ENCODE assay signal across 22 cellular contexts in the genomic region with DNA sequence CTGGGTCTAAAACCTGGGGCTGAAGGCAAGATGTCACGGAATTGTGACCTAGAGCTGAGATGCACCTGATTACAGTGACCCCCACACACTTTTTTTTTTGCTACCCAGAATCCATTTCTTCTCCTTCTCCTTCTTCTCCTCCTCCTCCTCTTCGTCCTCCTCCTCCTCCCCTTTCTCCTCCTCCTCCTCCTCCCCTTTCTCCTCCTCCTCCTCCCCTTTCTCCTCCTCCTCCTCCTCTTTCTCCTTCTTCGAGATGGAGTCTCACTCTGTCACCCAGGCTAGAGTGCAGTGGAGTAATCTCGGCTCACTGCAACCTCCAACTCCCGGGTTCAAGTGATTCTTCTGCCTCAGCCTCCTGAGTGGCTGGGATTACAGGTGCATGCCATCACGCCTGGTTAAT. TPM values are rescaled to one million over a fixed set of nuclear protein-coding genes. Genes with fewer than 3 reads are reported as not detected.
A peak's percentile ranks its signal among the peaks of the same experiment; 100 is the strongest.
DNase-seq lines count a peak whose midpoint lies in the region; ATAC-seq and TF ChIP-seq lines count a peak whose summit lies in the region.
"Had no signal": no experiment of that assay in that cellular context is flagged by ENCODE, and none has a peak within 500 bp of the region (broad histone marks: within the 10 kb centered on the region; RNA-seq: fewer than 3 reads in every experiment).

No MANE protein-coding gene starts in this region.

- H3K9me2 ChIP-seq in PC-9 (ENCODE audit: insufficient read depth), result no peaks in the 10 kb centered on the region

- H3K27me3 Mint-ChIP-seq in activated naive CD4-positive, alpha-beta T cell treated with anti-CD3 and anti-CD28 coated beads, Interleukin-2, amount 10 ng/mL, durations not matched to agents 7 days and 5 days, result no peaks in the 10 kb centered on the region
- no peaks in the 10 kb centered on the region for H3K27me3 Mint-ChIP-seq in activated T-helper 2 cell treated with anti-CD3 and anti-CD28 coated beads, Interferon-gamma antibody, Interleukin-2, Interleukin-4, amounts not matched to agents 10 μg/mL and 5 μg/mL and 100 μg/mL, durations not matched to agents 14 hours and 24 hours and 36 hours (ENCODE audit: low read depth)
- no peaks in the 10 kb centered on the region for H3K27me3 Mint-ChIP-seq in stimulated activated memory B cell treated with anti-CD40 and anti-IgM and Interleukin-4, amounts not matched to agents 10 μg/mL and 1 μg/mL and 100 μg/mL, for 72 hours
- peaks cover 11% of the 10 kb centered on the region for H3K27me3 Mint-ChIP-seq in H9 (ENCODE audit: low read depth)
- H3K27me3 Mint-ChIP-seq: CD4-positive, alpha-beta T cell had no signal

- H2BK12ac ChIP-seq in H9 (ENCODE audit: insufficient read length, low read depth, low read length), result no peak overlapping the region

- H3K23me2 ChIP-seq in H9 (ENCODE audit: insufficient read length, low read depth, low read length, poor library complexity, severe bottlenecking), result no peaks in the 10 kb centered on the region

- H3F3A ChIP-seq in PC-9 (ENCODE audit: insufficient read depth, low read depth), result peaks cover 57% of the 10 kb centered on the region

- H3K4me2 ChIP-seq in PC-9, result peak overlapping the region; percentile 37
- H3K4me2 ChIP-seq in H9 (ENCODE audit: insufficient read depth, insufficient read length, low read length), result no peak overlapping the region
- H3K4me2 ChIP-seq: hepatocyte had no signal

- no CpG with 5 or more reads among the region's 6 CpGs for WGBS in H9 (ENCODE audit: extremely low coverage, insufficient read length, low lambda C conversion rate)

- H3K27ac Mint-ChIP-seq in activated naive CD4-positive, alpha-beta T cell treated with anti-CD3 and anti-CD28 coated beads, Interleukin-2, amount 10 ng/mL, durations not matched to agents 7 days and 5 days, result peak overlapping the region; percentile 56
- peak overlapping the region; percentile 99 for H3K27ac Mint-ChIP-seq in activated T-helper 2 cell treated with anti-CD3 and anti-CD28 coated beads, Interferon-gamma antibody, Interleukin-2, Interleukin-4, amounts not matched to agents 10 μg/mL and 5 μg/mL and 100 μg/mL, durations not matched to agents 14 hours and 24 hours and 36 hours
- peak overlapping the region; percentile 59 for H3K27ac Mint-ChIP-seq in stimulated activated memory B cell treated with anti-CD40 and anti-IgM and Interleukin-4, amounts not matched to agents 10 μg/mL and 1 μg/mL and 100 μg/mL, for 72 hours
- no peak overlapping the region for H3K27ac Mint-ChIP-seq in H9
- H3K27ac Mint-ChIP-seq: CD4-positive, alpha-beta T cell; endodermal cell had no signal

- no peaks in the 10 kb centered on the region for H3K27me3 ChIP-seq in PC-9 (ENCODE audit: insufficient read depth, low read depth)
- no peaks in the 10 kb centered on the region for H3K27me3 ChIP-seq in H9 (ENCODE audit: insufficient read depth, low read length)
- H3K27me3 ChIP-seq: ascending aorta, esophagus muscularis mucosa, gastroesophageal sphincter, hepatocyte, SJSA1, spleen had no signal

- CTCF ChIA-PET in activated naive CD4-positive, alpha-beta T cell treated with anti-CD3 and anti-CD28 coated beads, Interleukin-2, amount 10 ng/mL, durations not matched to agents 7 days and 5 days (lab: Charles Lee), result interaction anchor here (0.6 to 6.5 kb wide), 7 partner anchors 17 to 250 kb away, joined by 3 to 161 read pairs (median 30); a partner anchor contains a TSS
- CTCF ChIA-PET in PC-9 (lab: Charles Lee), result interaction anchor here (0.6 to 3.1 kb wide), 7 partner anchors 33 to 423 kb away, joined by 3 to 47 read pairs (median 21); a partner anchor contains a TSS

- no peak overlapping the region for H2BK5ac ChIP-seq in H9 (ENCODE audit: insufficient read length, low read length)

- H4K20me1 ChIP-seq in PC-9 (ENCODE audit: insufficient read depth) (no peaks in the 10 kb centered on the region), H9 (ENCODE audit: control insufficient read depth, insufficient read depth, insufficient read length) (no peaks in the 10 kb centered on the region)

- intact Hi-C loops in PC-9 (cut with micrococcal nuclease; ENCODE audit: unreplicated experiment), result loop anchor here (10.0 kb wide), 1 partner anchor 984 kb away; no protein-coding TSS in a partner anchor
- intact Hi-C loops in activated T-helper 2 cell treated with anti-CD3 and anti-CD28 coated beads, Interferon-gamma antibody, Interleukin-2, Interleukin-4, amounts not matched to agents 10 μg/mL and 5 μg/mL and 100 μg/mL, durations not matched to agents 14 hours and 24 hours and 36 hours (cut with micrococcal nuclease), result no loop called here

- no peak overlapping the region for H3K23ac ChIP-seq in H9 (ENCODE audit: insufficient read length, low read depth, low read length)

- no peak overlapping the region for H2AFZ ChIP-seq in PC-9
- no peak overlapping the region for H2AFZ ChIP-seq in H9 (ENCODE audit: low read length)
- H2AFZ ChIP-seq: hepatocyte had no signal

- no peak overlapping the region for H4K8ac ChIP-seq in H9 (replicated peaks; ENCODE audit: insufficient read length, low read depth, low read length)

- H3K18ac ChIP-seq in H9 (ENCODE audit: insufficient read length, low read depth, low read length), result no peak overlapping the region

- no peaks in the 10 kb centered on the region for H3K36me3 ChIP-seq in PC-9 (ENCODE audit: low read depth)
- H3K36me3 ChIP-seq: ascending aorta, esophagus muscularis mucosa, gastroesophageal sphincter, HAP-1, SJSA1, spleen, suprapubic skin had no signal

- H3K79me2 ChIP-seq in PC-9 (ENCODE audit: low read depth) (no peaks in the 10 kb centered on the region), H9 (ENCODE audit: insufficient read depth, low read length) (no peaks in the 10 kb centered on the region)
- H3K79me2 ChIP-seq: hepatocyte had no signal

- peak overlapping the region; percentile 89 for H3K27ac ChIP-seq in PC-9
- H3K27ac ChIP-seq in H9 (ENCODE audit: insufficient read length, low read depth, low read length), result no peak overlapping the region
- H3K27ac ChIP-seq: ascending aorta, esophagus muscularis mucosa, gastroesophageal sphincter, SJSA1, spleen, suprapubic skin had no signal

- peaks cover 34% of the 10 kb centered on the region for H3K4me1 Mint-ChIP-seq in activated naive CD4-positive, alpha-beta T cell treated with anti-CD3 and anti-CD28 coated beads, Interleukin-2, amount 10 ng/mL, durations not matched to agents 7 days and 5 days
- H3K4me1 Mint-ChIP-seq in activated T-helper 2 cell treated with anti-CD3 and anti-CD28 coated beads, Interferon-gamma antibody, Interleukin-2, Interleukin-4, amounts not matched to agents 10 μg/mL and 5 μg/mL and 100 μg/mL, durations not matched to agents 14 hours and 24 hours and 36 hours (ENCODE audit: low read depth), result peaks cover 61% of the 10 kb centered on the region
- peaks cover 38% of the 10 kb centered on the region for H3K4me1 Mint-ChIP-seq in stimulated activated memory B cell treated with anti-CD40 and anti-IgM and Interleukin-4, amounts not matched to agents 10 μg/mL and 1 μg/mL and 100 μg/mL, for 72 hours
- peaks cover 14 to 24% of the 10 kb centered on the region in 2 experiments for H3K4me1 Mint-ChIP-seq in H9
- H3K4me1 Mint-ChIP-seq: endodermal cell had no signal

- peaks cover 2% of the 10 kb centered on the region for H3K9me3 Mint-ChIP-seq in activated naive CD4-positive, alpha-beta T cell treated with anti-CD3 and anti-CD28 coated beads, Interleukin-2, amount 10 ng/mL, durations not matched to agents 7 days and 5 days
- H3K9me3 Mint-ChIP-seq in activated T-helper 2 cell treated with anti-CD3 and anti-CD28 coated beads, Interferon-gamma antibody, Interleukin-2, Interleukin-4, amounts not matched to agents 10 μg/mL and 5 μg/mL and 100 μg/mL, durations not matched to agents 14 hours and 24 hours and 36 hours, result no peaks in the 10 kb centered on the region
- H3K9me3 Mint-ChIP-seq in stimulated activated memory B cell treated with anti-CD40 and anti-IgM and Interleukin-4, amounts not matched to agents 10 μg/mL and 1 μg/mL and 100 μg/mL, for 72 hours, result no peaks in the 10 kb centered on the region
- H3K9me3 Mint-ChIP-seq in H9, result peaks cover 0 to 10% of the 10 kb centered on the region in 2 experiments; a peak in 4 of 5 replicates
- H3K9me3 Mint-ChIP-seq: CD4-positive, alpha-beta T cell had no signal

- no peak overlapping the region for H3K56ac ChIP-seq in H9 (ENCODE audit: insufficient read length, low read depth, low read length)

- H3K14ac ChIP-seq in H9 (ENCODE audit: insufficient read depth, low read length), result no peak overlapping the region

- no peak overlapping the region for H3K9ac ChIP-seq in H9 (ENCODE audit: extremely low read depth, insufficient read length, low read length)

- no peak for DNase-seq in activated naive CD4-positive, alpha-beta T cell treated with anti-CD3 and anti-CD28 coated beads, Interleukin-2, amount 10 ng/mL, durations not matched to agents 7 days and 5 days
- DNase-seq in activated naive CD4-positive, alpha-beta T cell (lab: John Stamatoyannopoulos, UW), result no peak
- DNase-seq in PC-9 (no peak), H9 (no peak), COLO829 (ENCODE audit: low spot score) (no peak)
- DNase-seq in activated T-helper 2 cell treated with anti-CD3 and anti-CD28 coated beads, Interferon-gamma antibody, Interleukin-2, Interleukin-4, amounts not matched to agents 10 μg/mL and 5 μg/mL and 100 μg/mL, durations not matched to agents 14 hours and 24 hours and 36 hours (ENCODE audit: low spot score), result no peak
- DNase-seq: CD4-positive, alpha-beta T cell; cortex of kidney; endodermal cell; KG1; NCI-H2029 treated with DMSO at 0.1 percent for 48 hours; right cardiac atrium; spleen had no signal

- POLR2A ChIA-PET in PC-9 (lab: Charles Lee; ENCODE audit: unreplicated experiment), result interaction anchor here (0.5 to 2.1 kb wide), 3 partner anchors 38 to 671 kb away, joined by 3 to 31 read pairs (median 7); a partner anchor contains a TSS

- no peaks in the 10 kb centered on the region for H3K79me1 ChIP-seq in H9 (ENCODE audit: insufficient read depth, low read depth, low read length, poor library complexity, severe bottlenecking)

- H2AK5ac ChIP-seq in H9 (ENCODE audit: insufficient read length, low read length), result no peak overlapping the region

- no peak overlapping the region for H4K5ac ChIP-seq in H9 (ENCODE audit: insufficient read length, low read depth, low read length)

- H3K4ac ChIP-seq in H9 (ENCODE audit: low read depth, low read length), result no peak overlapping the region

- no TSS peak for BruUV-seq in PC-9 (replicated peaks; lab: Mats Ljungman, UMichigan)

- no peak overlapping the region for H3K4me3 ChIP-seq in PC-9
- H3K4me3 ChIP-seq: ascending aorta, esophagus muscularis mucosa, gastroesophageal sphincter, GM12878, HAP-1, hepatocyte, SJSA1, spleen, suprapubic skin had no signal

- peaks cover 5% of the 10 kb centered on the region; the same call in 1 of the 2 replicates for H3K9me3 ChIP-seq in PC-9 (ENCODE audit: insufficient read depth, low read depth)
- no peaks in the 10 kb centered on the region for H3K9me3 ChIP-seq in H9 (ENCODE audit: control insufficient read depth, low read depth, low read length)
- H3K9me3 ChIP-seq: ascending aorta, esophagus muscularis mucosa, HAP-1, SJSA1, suprapubic skin had no signal

- no peak overlapping the region for H2BK15ac ChIP-seq in H9 (ENCODE audit: low read depth, low read length)

- no peak for TF ChIP-seq CTCF in PC-9 (conservative IDR thresholded peaks at IDR 0.05)
- TF ChIP-seq CTCF in H9 (conservative IDR thresholded peaks at IDR 0.05), result no peak

- H3T11ph ChIP-seq in H9 (ENCODE audit: low read length), result no peak overlapping the region

- H3K36me3 Mint-ChIP-seq in activated naive CD4-positive, alpha-beta T cell treated with anti-CD3 and anti-CD28 coated beads, Interleukin-2, amount 10 ng/mL, durations not matched to agents 7 days and 5 days, result peaks cover 3% of the 10 kb centered on the region
- H3K36me3 Mint-ChIP-seq in activated T-helper 2 cell treated with anti-CD3 and anti-CD28 coated beads, Interferon-gamma antibody, Interleukin-2, Interleukin-4, amounts not matched to agents 10 μg/mL and 5 μg/mL and 100 μg/mL, durations not matched to agents 14 hours and 24 hours and 36 hours (ENCODE audit: low read depth), result peaks cover 24% of the 10 kb centered on the region
- H3K36me3 Mint-ChIP-seq in stimulated activated memory B cell treated with anti-CD40 and anti-IgM and Interleukin-4, amounts not matched to agents 10 μg/mL and 1 μg/mL and 100 μg/mL, for 72 hours, result peaks cover 3% of the 10 kb centered on the region
- H3K36me3 Mint-ChIP-seq in H9 (ENCODE audit: insufficient read depth in 1 of 3, low read depth in 3 of 3), result peaks cover 0 to 5% (median 0%) of the 10 kb centered on the region in 3 experiments; a peak in 2 of 7 replicates

- peaks cover 72% of the 10 kb centered on the region for H3K4me1 ChIP-seq in PC-9 (replicated peaks; ENCODE audit: insufficient read depth)
- 0 out of 2 replicates have a peak, but pooled peaks cover 3% of the 10 kb centered on the region for H3K4me1 ChIP-seq in H9 (ENCODE audit: insufficient read depth, low read length)
- H3K4me1 ChIP-seq: ascending aorta, HAP-1 had no signal

- H2BK120ac ChIP-seq in H9 (ENCODE audit: low read depth, low read length, poor library complexity, severe bottlenecking), result no peak overlapping the region

- ATAC-seq in stimulated activated memory B cell treated with anti-CD40 and anti-IgM and Interleukin-4, amounts not matched to agents 10 μg/mL and 1 μg/mL and 100 μg/mL, for 72 hours, result no peak
- ATAC-seq: gastroesophageal sphincter had no signal

- H3K4me3 Mint-ChIP-seq in activated naive CD4-positive, alpha-beta T cell treated with anti-CD3 and anti-CD28 coated beads, Interleukin-2, amount 10 ng/mL, durations not matched to agents 7 days and 5 days, result no peak overlapping the region
- H3K4me3 Mint-ChIP-seq in activated T-helper 2 cell treated with anti-CD3 and anti-CD28 coated beads, Interferon-gamma antibody, Interleukin-2, Interleukin-4, amounts not matched to agents 10 μg/mL and 5 μg/mL and 100 μg/mL, durations not matched to agents 14 hours and 24 hours and 36 hours (ENCODE audit: low read depth), result peak overlapping the region; percentile 17
- H3K4me3 Mint-ChIP-seq in stimulated activated memory B cell treated with anti-CD40 and anti-IgM and Interleukin-4, amounts not matched to agents 10 μg/mL and 1 μg/mL and 100 μg/mL, for 72 hours, result no peak overlapping the region
- no peak overlapping the region for H3K4me3 Mint-ChIP-seq in H9
- H3K4me3 Mint-ChIP-seq: CD4-positive, alpha-beta T cell; endodermal cell had no signal

- no peak overlapping the region for H4K91ac ChIP-seq in H9 (ENCODE audit: insufficient read length, low read depth, low read length)

- no peak overlapping the region for H2BK20ac ChIP-seq in H9 (ENCODE audit: low read depth, low read length, poor library complexity, severe bottlenecking)

RNA-seq across cellular contexts. Expression of a gene that starts 19.4 kb away (rescaled TPM):
- total RNA-seq in PC-9 (2021), result 12.4 and 35.7 TPM in 2 replicates
- 3.2 and 5.9 TPM in 2 replicates for total RNA-seq in activated T-helper 2 cell treated with anti-CD3 and anti-CD28 coated beads, Interferon-gamma antibody, Interleukin-2, Interleukin-4, amounts not matched to agents 10 μg/mL and 5 μg/mL and 100 μg/mL, durations not matched to agents 14 hours and 24 hours and 36 hours
- 6.1 and 7.1 TPM in 2 replicates for total RNA-seq in H9 (2021)

RNA-seq across cellular contexts. Expression of a gene that starts 36.8 kb away (rescaled TPM):
- 55.7 and 79.0 TPM in 2 replicates for total RNA-seq in PC-9 (2021)
- 152 and 154 TPM in 2 replicates for total RNA-seq in activated T-helper 2 cell treated with anti-CD3 and anti-CD28 coated beads, Interferon-gamma antibody, Interleukin-2, Interleukin-4, amounts not matched to agents 10 μg/mL and 5 μg/mL and 100 μg/mL, durations not matched to agents 14 hours and 24 hours and 36 hours
- not detected in 2 replicates for total RNA-seq in H9 (2021)
- total RNA-seq: ascending aorta, endodermal cell, hepatocyte, SJSA1 had no signal

Comparison
In these comparisons a context has a peak if more than half of its experiments do, and no peak if none do; other contexts are left out.
1. H3K27ac Mint-ChIP-seq: peak in activated naive CD4-positive, alpha-beta T cell treated with anti-CD3 and anti-CD28 coated beads, Interleukin-2, amount 10 ng/mL, durations not matched to agents 7 days and 5 days (single experiment), activated T-helper 2 cell treated with anti-CD3 and anti-CD28 coated beads, Interferon-gamma antibody, Interleukin-2, Interleukin-4, amounts not matched to agents 10 μg/mL and 5 μg/mL and 100 μg/mL, durations not matched to agents 14 hours and 24 hours and 36 hours (single experiment) and stimulated activated memory B cell treated with anti-CD40 and anti-IgM and Interleukin-4, amounts not matched to agents 10 μg/mL and 1 μg/mL and 100 μg/mL, for 72 hours (single experiment); none in H9 (0 of 3).
2. RNA of a gene that starts 36.8 kb away (total RNA-seq): 152 to 154 TPM in activated T-helper 2 cell treated with anti-CD3 and anti-CD28 coated beads, Interferon-gamma antibody, Interleukin-2, Interleukin-4, amounts not matched to agents 10 μg/mL and 5 μg/mL and 100 μg/mL, durations not matched to agents 14 hours and 24 hours and 36 hours and 55.7 to 79.0 TPM in PC-9; not detected in H9; every median in the first group is over 10 times any median in the second.